ENCODE assay signal across 8 cellular contexts in the genomic region with DNA sequence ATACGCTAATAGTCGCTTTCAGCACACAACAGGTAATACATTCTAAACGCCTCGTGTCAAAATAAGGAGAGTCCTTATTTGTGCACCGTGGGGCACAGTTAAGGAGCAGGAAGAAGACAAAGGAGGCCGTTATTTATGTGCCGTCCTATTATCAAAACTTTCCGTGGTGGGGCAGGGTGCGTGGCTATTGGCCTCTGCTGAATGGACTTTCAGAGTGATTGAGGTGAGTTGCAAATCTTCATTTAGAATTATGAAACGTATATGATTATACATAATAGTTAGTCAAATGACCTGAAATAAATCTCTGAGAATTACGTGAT. TPM values are rescaled to one million over a fixed set of nuclear protein-coding genes. Genes with fewer than 3 reads are reported as not detected.
DNase-seq lines count a peak whose midpoint lies in the region; ATAC-seq and TF ChIP-seq lines count a peak whose summit lies in the region.

No MANE protein-coding gene starts in this region.

- H3K9me3 ChIP-seq in trophoblast cell (ENCODE audit: insufficient read depth, low read depth, low read length): no peaks in the 10 kb centered on the region

- no peak overlapping the region for H4K12ac ChIP-seq in trophoblast cell (ENCODE audit: low read depth, low read length)

- no peak overlapping the region for H4K91ac ChIP-seq in trophoblast cell (ENCODE audit: low read depth, low read length)

- H3K4ac ChIP-seq in trophoblast cell (ENCODE audit: low read depth, low read length): peak overlapping the region; percentile 63

- DNase-seq in GF-D8 (lab: John Stamatoyannopoulos, UW): peak; percentile 0
- peak; percentile 3 for DNase-seq in activated CD4-positive, alpha-beta T cell treated with anti-CD3 and anti-CD28 coated beads, Interleukin-2, amount 50 U/mL, for 1 hour
- peak; percentile 21 for DNase-seq in fibroblast of mammary gland (ENCODE audit: low read depth)
- DNase-seq in trophoblast cell: no peak
- DNase-seq in cerebellar nuclear complex (lab: John Stamatoyannopoulos, UW): no peak

- H3K79me1 ChIP-seq in trophoblast cell (ENCODE audit: low read length): peaks cover 6% of the 10 kb centered on the region

- ATAC-seq in HG03354 (IDR thresholded peaks at IDR 0.05; ENCODE audit: poor library complexity, severe bottlenecking, unreplicated experiment) (peak; percentile 4), HG02884 (IDR thresholded peaks at IDR 0.05; ENCODE audit: unreplicated experiment) (no peak), HG02870 (IDR thresholded peaks at IDR 0.05; ENCODE audit: unreplicated experiment) (no peak)

- H3K36me3 ChIP-seq in trophoblast cell (ENCODE audit: control insufficient read depth in 1 of 2, insufficient read depth in 2 of 2, low read length in 2 of 2): peaks cover 5 to 9% of the 10 kb centered on the region in 2 experiments

- H3K27me3 ChIP-seq in trophoblast cell (ENCODE audit: insufficient read depth, low read length): no peaks in the 10 kb centered on the region

- no peak overlapping the region for H2BK12ac ChIP-seq in trophoblast cell (ENCODE audit: low read length)

- H3K23ac ChIP-seq in trophoblast cell (ENCODE audit: low read length): peak overlapping the region; percentile 51

- H3K27ac ChIP-seq in trophoblast cell (ENCODE audit: low read depth, low read length): peak overlapping the region; percentile 90

- WGBS in trophoblast cell (ENCODE audit: extremely low coverage, insufficient coverage, insufficient read length): no CpG with 5 or more reads among the region's 11 CpGs

- H3K4me1 ChIP-seq in trophoblast cell (ENCODE audit: control insufficient read depth in 1 of 2, insufficient read depth in 2 of 2, low read length in 2 of 2): no peaks in the 10 kb centered on the region

- peak overlapping the region; percentile 87 for H3K4me2 ChIP-seq in trophoblast cell (ENCODE audit: low read length)

- no peak for TF ChIP-seq CTCF in fibroblast of mammary gland (conservative IDR thresholded peaks at IDR 0.05; ENCODE audit: control insufficient read depth, insufficient read depth, low read depth, low read length)

- H2BK5ac ChIP-seq in trophoblast cell (ENCODE audit: low read depth, low read length, poor library complexity): no peak overlapping the region

- H2AK5ac ChIP-seq in trophoblast cell (ENCODE audit: low read length): no peak overlapping the region

- H4K8ac ChIP-seq in trophoblast cell (ENCODE audit: low read depth, low read length): peak overlapping the region; percentile 89

- H3K9ac ChIP-seq in trophoblast cell (ENCODE audit: low read length): peak overlapping the region; percentile 98

- peak overlapping the region; percentile 95 for H3K4me3 ChIP-seq in fibroblast of mammary gland (ENCODE audit: control insufficient read depth, low read depth, low read length)
- peak overlapping the region; percentile 90 for H3K4me3 ChIP-seq in trophoblast cell (ENCODE audit: low read depth, low read length)

- no peak overlapping the region for H3K18ac ChIP-seq in trophoblast cell (ENCODE audit: low read length)

- peaks cover 8% of the 10 kb centered on the region for H3K79me2 ChIP-seq in trophoblast cell (ENCODE audit: control insufficient read depth, insufficient read depth, low read length, poor library complexity)

- peak overlapping the region; percentile 24 for H3K14ac ChIP-seq in trophoblast cell (ENCODE audit: low read length)

- no peak overlapping the region for H2BK120ac ChIP-seq in trophoblast cell (ENCODE audit: insufficient read depth, low read length, poor library complexity)

- no peak overlapping the region for H2AFZ ChIP-seq in trophoblast cell (ENCODE audit: insufficient read depth, low read length, poor library complexity)

RNA-seq across cellular contexts. Expression of a gene that starts 0.8 kb away (rescaled TPM):
- polyA plus RNA-seq in trophoblast cell (2013): 29.2 and 29.5 TPM in 2 replicates

RNA-seq across cellular contexts. Expression of a gene that starts 27.6 kb away (rescaled TPM):
- polyA plus RNA-seq in trophoblast cell (2013): 33.7 and 34.0 TPM in 2 replicates

RNA-seq across cellular contexts. Expression of a gene that starts 58.3 kb away (rescaled TPM):
- 3.4 and 3.7 TPM in 2 replicates for polyA plus RNA-seq in trophoblast cell (2013)

Comparison
In these comparisons a context has a peak if more than half of its experiments do, and no peak if none do; other contexts are left out.
1. DNase-seq: peak in GF-D8 (single experiment), activated CD4-positive, alpha-beta T cell treated with anti-CD3 and anti-CD28 coated beads, Interleukin-2, amount 50 U/mL, for 1 hour (single experiment) and fibroblast of mammary gland (single experiment); none in trophoblast cell (0 of 2) and cerebellar nuclear complex (0 of 2).